8 cellular contexts compared by ENCODE assay signal in genomic region chr17:42609182-42609813, GRCh38. TPM values are rescaled to one million over a fixed set of nuclear protein-coding genes. Genes with fewer than 3 reads are reported as not detected.
A peak's percentile ranks its signal among the peaks of the same experiment; 100 is the strongest.
DNase-seq lines count a peak whose midpoint lies in the region; ATAC-seq, FAIRE-seq and TF ChIP-seq lines count a peak whose summit lies in the region.

Gene RETREG3, minus strand, starts transcription at chr17:42609374. Its CDS starts 50 bp downstream, at chr17:42609324.
Gene TUBG1, plus strand, starts transcription at chr17:42609683. Its CDS starts 55 bp downstream, at chr17:42609738.

- WGBS in adipose tissue, 3 donors, result 0% methylated on average over 66 of the region's 66 CpGs
- WGBS in tibial nerve, 2 donors, result 1% methylated on average over 55 to 57 of the region's 66 CpGs

- peak within 1 kb of the TSS; percentile 99 to 100 for H3K27ac Mint-ChIP-seq in T-cell

- TF ChIP-seq POLR2A in GM12891 (IDR thresholded peaks at IDR 0.05; ENCODE audit: low read depth, low read length), result peak; percentile 90
- TF ChIP-seq POLR2A in tibial nerve (IDR thresholded peaks at IDR 0.05), result peak; percentile 65 to 89

- DNase-seq in GM12891 (ENCODE audit: insufficient read length, low spot score) (peak; percentile 95), NCI-H1436 treated with DMSO at 0.1 percent for 48 hours (lab: John Stamatoyannopoulos, UW) (peak; percentile 98), T-cell (peak; percentile 97 to 99 (median 99)), cardiac muscle cell (ENCODE audit: low read depth in 1 of 2, low spot score in 1 of 2) (peak; percentile 99 to 100), tibial nerve (ENCODE audit: low spot score in 2 of 2) (peak; percentile 95 to 98)

- TF ChIP-seq EP300 in tibial nerve (IDR thresholded peaks at IDR 0.05), result peak; percentile 95 to 99

- H3K9me3 Mint-ChIP-seq in T-cell, result no peaks in the 10 kb centered on the region

- peak within 1 kb of the TSS; percentile 97 for H3K4me2 ChIP-seq in parathyroid adenoma (ENCODE audit: low read length)

- TF ChIP-seq CTCF in cardiac muscle cell (IDR thresholded peaks at IDR 0.05; ENCODE audit: low read depth, low read length), result peak; percentile 15
- TF ChIP-seq CTCF in parathyroid adenoma (IDR thresholded peaks at IDR 0.05), result peak; percentile 34
- TF ChIP-seq CTCF in tibial nerve (IDR thresholded peaks at IDR 0.05), result peak in 3 of 5 experiments; percentile 11 to 68 (median 63)

- H3K27ac ChIP-seq in adipose tissue (ENCODE audit: low read depth, low read length) (no peak within 1 kb of the TSS), cardiac muscle cell (peak within 1 kb of the TSS; percentile 98), parathyroid adenoma (peak within 1 kb of the TSS; percentile 81), tibial nerve (peak within 1 kb of the TSS; percentile 86 to 98 (median 94))

- peak; percentile 100 for FAIRE-seq in GM12891 (lab: Jason Lieb, UNC)

- CTCF ChIA-PET in T-cell (lab: Charles Lee), result interaction anchor here (0.9 to 2.6 kb wide), 4 partner anchors 31 to 71 kb away, joined by 3 to 22 read pairs (median 6); partner anchors contain the start of gene PSMC3IP (in 2 of the 2)

- H3K79me2 ChIP-seq in parathyroid adenoma, result peaks cover 25% of the 10 kb centered on the region

- H3K36me3 ChIP-seq in cardiac muscle cell (peaks cover 18% of the 10 kb centered on the region), parathyroid adenoma (ENCODE audit: control insufficient read depth, insufficient read depth, low read length) (no peaks in the 10 kb centered on the region), tibial nerve (peaks cover 0 to 32% (median 0%) of the 10 kb centered on the region in 3 donors)

- H3K4me3 Mint-ChIP-seq in T-cell, result peak within 1 kb of the TSS; percentile 98 to 100 (median 99)

- POLR2A ChIA-PET in T-cell (lab: Charles Lee), result interaction anchor here (0.5 to 1.0 kb wide), 7 partner anchors 31 to 1702 kb away, joined by 3 to 6 read pairs (median 4); partner anchors contain the start of gene VPS25 (in 1 of the 2)

- peak within 1 kb of the TSS; percentile 97 for H3K4me3 ChIP-seq in cardiac muscle cell
- peak within 1 kb of the TSS; percentile 98 for H3K4me3 ChIP-seq in parathyroid adenoma (ENCODE audit: low read depth, low read length)
- peak within 1 kb of the TSS; percentile 75 to 96 (median 88) for H3K4me3 ChIP-seq in tibial nerve

- peak within 1 kb of the TSS; percentile 55 for H3K9ac ChIP-seq in parathyroid adenoma

- peaks cover 43 to 49% (median 46%) of the 10 kb centered on the region in 3 donors for H3K4me1 Mint-ChIP-seq in T-cell

- ATAC-seq in HG02840 (IDR thresholded peaks at IDR 0.05; ENCODE audit: low FRiP score, unreplicated experiment) (peak; percentile 94), T-cell (replicated peaks in 1 of 4) (peak; percentile 90 to 93 (median 92))

- H3K36me3 Mint-ChIP-seq in T-cell, result peaks cover 31% of the 10 kb centered on the region

- no peaks in the 10 kb centered on the region for H3K27me3 ChIP-seq in cardiac muscle cell
- H3K27me3 ChIP-seq in parathyroid adenoma (ENCODE audit: control insufficient read depth, insufficient read depth, low read length), result no peaks in the 10 kb centered on the region
- no peaks in the 10 kb centered on the region for H3K27me3 ChIP-seq in tibial nerve

- H3K4me1 ChIP-seq in cardiac muscle cell (ENCODE audit: low read depth) (peaks cover 17% of the 10 kb centered on the region), parathyroid adenoma (peaks cover 3% of the 10 kb centered on the region), tibial nerve (peaks cover 0 to 51% (median 28%) of the 10 kb centered on the region in 4 donors)

- H2AFZ ChIP-seq in parathyroid adenoma, result peak within 1 kb of the TSS; percentile 90

- no peaks in the 10 kb centered on the region for H3K27me3 Mint-ChIP-seq in T-cell

- H3K9me3 ChIP-seq in cardiac muscle cell (ENCODE audit: low read depth), result no peaks in the 10 kb centered on the region
- H3K9me3 ChIP-seq in parathyroid adenoma (ENCODE audit: control insufficient read depth, low read length), result no peaks in the 10 kb centered on the region
- no peaks in the 10 kb centered on the region for H3K9me3 ChIP-seq in tibial nerve

TF ChIP-seq in GM12891, 5 proteins besides CTCF, POLR2A, EP300 and RAD21:
- TF ChIP-seq PAX5 (IDR thresholded peaks at IDR 0.05; ENCODE audit: insufficient read depth, low read length, severe bottlenecking) (no peak), SPI1 (IDR thresholded peaks at IDR 0.05; ENCODE audit: low read depth, low read length) (no peak), POU2F2 (IDR thresholded peaks at IDR 0.05; ENCODE audit: low read depth, low read length) (peak; percentile 26), TAF1 (IDR thresholded peaks at IDR 0.05; ENCODE audit: low read depth, low read length) (no peak), POLR2AphosphoS5 (IDR thresholded peaks at IDR 0.05; ENCODE audit: low read depth, low read length) (peak; percentile 82)

RNA-seq across cellular contexts. Expression of gene RETREG3, which starts in this region (rescaled TPM):
- polyA plus RNA-seq in GM12891 (2012; ENCODE audit: low read depth, missing spikeins), result 13.2 TPM
- 100 to 1,000 TPM in 3 of 5 donors, 10 to 100 TPM in 2; 72.4 to 150 (median 139) TPM for total RNA-seq in T-cell
- polyA plus RNA-seq in adipose tissue, result 10 to 100 TPM; 13.6 to 28.8 (median 20.7) TPM
- total RNA-seq in cardiac muscle cell, result 47.7 and 56.4 TPM in 2 replicates
- polyA plus RNA-seq in cardiac muscle cell, result 46.9 and 48.0 TPM in 2 replicates
- total RNA-seq in tibial nerve, result 10 to 100 TPM; 43.1 to 61.8 (median 57.7) TPM

RNA-seq across cellular contexts. Expression of gene TUBG1, which starts in this region (rescaled TPM):
- polyA plus RNA-seq in GM12891 (2012; ENCODE audit: low read depth, missing spikeins), result 86.3 TPM
- total RNA-seq in T-cell, result 10 to 100 TPM in 3 of 5 donors, 1 to 10 TPM in 2; 6.5 to 18.9 (median 16.2) TPM
- polyA plus RNA-seq in adipose tissue, result 10 to 100 TPM; 28.6 to 51.8 (median 36.6) TPM
- 97.2 and 159 TPM in 2 replicates for total RNA-seq in cardiac muscle cell
- 162 and 177 TPM in 2 replicates for polyA plus RNA-seq in cardiac muscle cell
- total RNA-seq in tibial nerve, result 10 to 100 TPM; 15.3 to 45.6 (median 21.6) TPM
